ENCODE assay signal across 1 cellular context in the genomic region with DNA sequence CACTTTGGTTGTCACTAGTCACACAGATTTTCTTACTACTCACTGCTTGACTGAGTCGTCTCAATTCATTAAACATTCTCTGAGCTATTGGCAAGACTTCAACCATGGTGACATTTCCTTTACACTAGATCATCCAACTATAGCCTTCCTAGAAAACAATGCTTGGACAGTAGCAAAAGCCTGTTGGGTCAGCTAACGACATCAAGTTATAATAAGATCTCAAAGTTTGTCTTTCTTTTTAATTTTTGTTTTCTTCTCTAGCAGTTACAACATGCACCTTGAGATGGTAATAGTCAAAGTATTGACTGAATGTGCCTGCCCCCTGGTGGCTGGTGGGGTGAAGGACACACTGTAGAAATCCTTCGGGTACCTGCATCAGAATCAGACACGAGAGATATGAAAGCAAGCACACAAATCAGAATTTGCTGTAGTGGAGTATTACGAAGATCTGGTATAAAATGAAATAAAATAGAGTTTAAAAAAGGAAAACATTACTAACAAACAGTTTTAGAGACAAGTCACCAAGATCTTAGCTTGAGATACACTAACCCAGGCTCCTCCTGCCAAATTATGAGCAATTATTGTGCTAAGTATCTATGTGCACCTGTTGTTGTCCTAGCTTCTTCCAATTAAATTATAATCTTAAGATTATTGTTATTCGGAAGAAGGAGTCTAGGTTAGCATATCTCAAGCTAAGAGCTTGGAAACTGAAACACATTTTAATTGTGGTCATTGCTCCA.
TF ChIP-seq lines count a peak whose summit lies in the region.

No MANE protein-coding gene starts in this region.

TF ChIP-seq in HepG2, 621 proteins besides CTCF, POLR2A, EP300 and RAD21 (continued from another document):
- TF ChIP-seq ZFY (CRISPR knock-in tag; IDR thresholded peaks at IDR 0.05) (no peak), ZNF136 (CRISPR knock-in tag; IDR thresholded peaks at IDR 0.05; ENCODE audit: low read depth) (no peak), SMAD9 (CRISPR knock-in tag; IDR thresholded peaks at IDR 0.05) (no peak)
